Comparison of ENCODE assay signal across 20 cellular contexts in genomic region chr2:64086347-64087082, GRCh38. TPM values are rescaled to one million over a fixed set of nuclear protein-coding genes. Genes with fewer than 3 reads are reported as not detected.
DNase-seq lines count a peak whose midpoint lies in the region; ATAC-seq and TF ChIP-seq lines count a peak whose summit lies in the region.
"Had no signal": no experiment of that assay in that cellular context is flagged by ENCODE, and none has a peak within 500 bp of the region (broad histone marks: within the 10 kb centered on the region; RNA-seq: fewer than 3 reads in every experiment).

No MANE protein-coding gene starts in this region.

- H3K27me3 ChIP-seq in GM23338 (ENCODE audit: insufficient read depth) = no peaks in the 10 kb centered on the region
- H3K27me3 ChIP-seq in suprapubic skin = no peaks in the 10 kb centered on the region
- H3K27me3 ChIP-seq: brain microvascular endothelial cell, neutrophil had no signal

- no peaks in the 10 kb centered on the region for H3K9me3 ChIP-seq in suprapubic skin
- H3K9me3 ChIP-seq: neutrophil had no signal

- TF ChIP-seq CTCF in GM23338 (conservative IDR thresholded peaks at IDR 0.05; ENCODE audit: low read depth in 2 of 2) (no peak), suprapubic skin (IDR thresholded peaks at IDR 0.05) (no peak)

- H3K27me3 Mint-ChIP-seq in GM23338 (ENCODE audit: insufficient read depth, low read depth, poor library complexity) (peaks cover 2% of the 10 kb centered on the region), memory B cell (no peaks in the 10 kb centered on the region)

- no peak overlapping the region for H3K27ac ChIP-seq in GM23338 (ENCODE audit: low read depth)
- H3K27ac ChIP-seq in suprapubic skin = no peak overlapping the region
- H3K27ac ChIP-seq: brain microvascular endothelial cell, neutrophil had no signal

- no peak overlapping the region for H2AFZ ChIP-seq in GM23338

- no peak for TF ChIP-seq EP300 in suprapubic skin (IDR thresholded peaks at IDR 0.05)

- H3K4me3 Mint-ChIP-seq in GM23338 = no peak overlapping the region
- peak overlapping the region; percentile 38 for H3K4me3 Mint-ChIP-seq in memory B cell

- H3K9me3 Mint-ChIP-seq in GM23338 (no peaks in the 10 kb centered on the region), memory B cell (no peaks in the 10 kb centered on the region)

- H3K4me1 ChIP-seq in GM23338 (ENCODE audit: insufficient read depth) (peaks cover 5% of the 10 kb centered on the region; the same call in 1 of the 2 replicates), suprapubic skin (no peaks in the 10 kb centered on the region)

- H3K4me2 ChIP-seq in GM23338 = no peak overlapping the region

- H3F3A ChIP-seq in GM23338 (replicated peaks; ENCODE audit: low read depth) = 0 out of 2 replicates have a peak, but pooled peaks cover 6% of the 10 kb centered on the region

- 95% methylated on average over 6 of the region's 6 CpGs for WGBS in suprapubic skin

- TF ChIP-seq POLR2A in suprapubic skin (IDR thresholded peaks at IDR 0.05) (no peak), erythroblast (IDR thresholded peaks at IDR 0.05; ENCODE audit: low read length) (no peak)

- no peaks in the 10 kb centered on the region; the same call in 1 of the 2 replicates for H4K20me1 ChIP-seq in GM23338 (replicated peaks; ENCODE audit: insufficient read depth)

- no peaks in the 10 kb centered on the region for H3K79me2 ChIP-seq in GM23338 (replicated peaks; ENCODE audit: insufficient read depth)

- H3K27ac Mint-ChIP-seq in GM23338 = peak overlapping the region; percentile 64
- no peak overlapping the region for H3K27ac Mint-ChIP-seq in memory B cell

- no peaks in the 10 kb centered on the region for H3K36me3 ChIP-seq in GM23338 (ENCODE audit: insufficient read depth)
- peaks cover 6% of the 10 kb centered on the region for H3K36me3 ChIP-seq in suprapubic skin
- H3K36me3 ChIP-seq: brain microvascular endothelial cell had no signal

- H3K4me3 ChIP-seq in GM23338 = no peak overlapping the region
- H3K4me3 ChIP-seq in suprapubic skin = no peak overlapping the region

- ATAC-seq in GM18858 (IDR thresholded peaks at IDR 0.05; ENCODE audit: unreplicated experiment) = peak; percentile 59
- peak; percentile 54 for ATAC-seq in GM23338
- ATAC-seq in HG03378 (IDR thresholded peaks at IDR 0.05; ENCODE audit: unreplicated experiment) = peak; percentile 59
- ATAC-seq in memory B cell (ENCODE audit: low read depth) = peak; percentile 12
- ATAC-seq: sciatic nerve had no signal

- H3K4me1 Mint-ChIP-seq in GM23338 (peaks cover 25% of the 10 kb centered on the region), memory B cell (peaks cover 32% of the 10 kb centered on the region)

- H3K9me2 ChIP-seq in GM23338 (ENCODE audit: insufficient read depth) = no peaks in the 10 kb centered on the region

- H3K36me3 Mint-ChIP-seq in GM23338 (ENCODE audit: low read depth) (peaks cover 6% of the 10 kb centered on the region), memory B cell (peaks cover 2% of the 10 kb centered on the region)

- DNase-seq in GM23338 (ENCODE audit: low spot score) = no peak
- no peak for DNase-seq in memory B cell (ENCODE audit: low spot score in 2 of 2)
- DNase-seq in suprapubic skin (ENCODE audit: low spot score in 2 of 2) = no peak
- DNase-seq in erythroblast (lab: John Stamatoyannopoulos, UW) = no peak
- DNase-seq in stimulated activated CD4-positive, alpha-beta T cell treated with anti-CD3 and anti-CD28 coated beads, Interleukin-2, amount 100 ng/mL, for 24 hours = no peak
- DNase-seq: activated naive CD4-positive, alpha-beta T cell; brain microvascular endothelial cell; effector memory CD4-positive, alpha-beta T cell; EL; foreskin fibroblast; mesenchymal stem cell; NCI-H2029 treated with DMSO at 0.1 percent for 48 hours; NCI-H748 treated with DMSO at 0.1 percent for 48 hours; Right ventricle myocardium superior; stimulated activated CD4-positive, alpha-beta T cell treated with anti-CD3 and anti-CD28 coated beads, Interleukin-4, amount 100 ng/mL, for 24 hours; T1000 had no signal

TF ChIP-seq in GM23338, 12 proteins besides CTCF, POLR2A, EP300 and RAD21:
- TF ChIP-seq JUNB (IDR thresholded peaks at IDR 0.05; ENCODE audit: unreplicated experiment) (no peak), POLR2AphosphoS5 (IDR thresholded peaks at IDR 0.05; ENCODE audit: low read depth) (no peak), ZNF462 (CRISPR knock-in tag; IDR thresholded peaks at IDR 0.05) (no peak), NANOG (IDR thresholded peaks at IDR 0.05; ENCODE audit: borderline replicate concordance) (no peak), CREB1 (CRISPR knock-in tag; IDR thresholded peaks at IDR 0.05; ENCODE audit: low read depth) (no peak), STAT1 (IDR thresholded peaks at IDR 0.05; ENCODE audit: unreplicated experiment) (no peak), EZH2 (IDR thresholded peaks at IDR 0.05; ENCODE audit: low read depth, unreplicated experiment) (no peak), EZH2phosphoT487 (IDR thresholded peaks at IDR 0.05; ENCODE audit: unreplicated experiment) (no peak)

RNA-seq across cellular contexts. Expression of gene PELI1, which starts 57.7 kb away (rescaled TPM):
- total RNA-seq in GM23338 (2014; rRNA removed; shearing (Covaris generic)) = 56.6 and 61.8 TPM in 2 replicates
- 25.9 and 32.4 TPM in 2 replicates for polyA plus RNA-seq in GM23338 (2016; fragmentation: Nextera tagmentation; extraction: Ambion mirVana)
- total RNA-seq in suprapubic skin = 10 to 100 TPM; 50.6 to 72.3 (median 59.7) TPM
